In the genomic region with DNA sequence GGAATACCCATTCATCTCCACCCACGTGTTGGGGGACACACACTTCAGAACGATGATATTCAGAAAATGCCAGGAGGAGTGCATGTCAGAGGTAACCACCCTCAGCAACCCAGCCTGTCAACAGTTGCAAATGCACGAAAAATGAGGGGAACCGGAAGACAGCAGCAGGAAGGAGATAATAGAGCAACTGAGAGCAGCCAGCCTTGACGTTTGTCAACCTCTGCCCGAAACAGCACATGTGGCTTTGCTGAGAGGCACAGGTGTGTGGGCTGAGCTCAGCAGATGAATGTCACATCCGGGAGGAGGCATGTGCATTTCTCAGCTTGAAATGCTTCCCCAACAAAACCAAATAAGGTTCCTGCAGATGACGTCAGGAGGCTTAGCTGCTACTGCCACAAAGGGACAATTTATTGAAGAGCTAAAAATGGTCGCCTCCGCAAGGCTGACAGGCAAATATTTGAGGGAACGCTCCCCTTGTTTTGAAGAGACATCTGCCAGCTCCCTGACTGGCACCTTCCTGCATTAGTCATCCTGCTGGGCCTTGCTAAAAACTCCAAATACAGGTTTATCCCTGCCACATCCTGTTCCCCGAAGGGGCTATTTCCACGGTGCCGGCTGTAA, we compare ENCODE assay signal across 1 cellular context.
TF ChIP-seq lines count a peak whose summit lies in the region.

No MANE protein-coding gene starts in this region.

TF ChIP-seq in GM12878, 131 proteins besides CTCF, POLR2A, EP300 and RAD21 (continued from another document and continues in another):
- TF ChIP-seq, protein P1, sequence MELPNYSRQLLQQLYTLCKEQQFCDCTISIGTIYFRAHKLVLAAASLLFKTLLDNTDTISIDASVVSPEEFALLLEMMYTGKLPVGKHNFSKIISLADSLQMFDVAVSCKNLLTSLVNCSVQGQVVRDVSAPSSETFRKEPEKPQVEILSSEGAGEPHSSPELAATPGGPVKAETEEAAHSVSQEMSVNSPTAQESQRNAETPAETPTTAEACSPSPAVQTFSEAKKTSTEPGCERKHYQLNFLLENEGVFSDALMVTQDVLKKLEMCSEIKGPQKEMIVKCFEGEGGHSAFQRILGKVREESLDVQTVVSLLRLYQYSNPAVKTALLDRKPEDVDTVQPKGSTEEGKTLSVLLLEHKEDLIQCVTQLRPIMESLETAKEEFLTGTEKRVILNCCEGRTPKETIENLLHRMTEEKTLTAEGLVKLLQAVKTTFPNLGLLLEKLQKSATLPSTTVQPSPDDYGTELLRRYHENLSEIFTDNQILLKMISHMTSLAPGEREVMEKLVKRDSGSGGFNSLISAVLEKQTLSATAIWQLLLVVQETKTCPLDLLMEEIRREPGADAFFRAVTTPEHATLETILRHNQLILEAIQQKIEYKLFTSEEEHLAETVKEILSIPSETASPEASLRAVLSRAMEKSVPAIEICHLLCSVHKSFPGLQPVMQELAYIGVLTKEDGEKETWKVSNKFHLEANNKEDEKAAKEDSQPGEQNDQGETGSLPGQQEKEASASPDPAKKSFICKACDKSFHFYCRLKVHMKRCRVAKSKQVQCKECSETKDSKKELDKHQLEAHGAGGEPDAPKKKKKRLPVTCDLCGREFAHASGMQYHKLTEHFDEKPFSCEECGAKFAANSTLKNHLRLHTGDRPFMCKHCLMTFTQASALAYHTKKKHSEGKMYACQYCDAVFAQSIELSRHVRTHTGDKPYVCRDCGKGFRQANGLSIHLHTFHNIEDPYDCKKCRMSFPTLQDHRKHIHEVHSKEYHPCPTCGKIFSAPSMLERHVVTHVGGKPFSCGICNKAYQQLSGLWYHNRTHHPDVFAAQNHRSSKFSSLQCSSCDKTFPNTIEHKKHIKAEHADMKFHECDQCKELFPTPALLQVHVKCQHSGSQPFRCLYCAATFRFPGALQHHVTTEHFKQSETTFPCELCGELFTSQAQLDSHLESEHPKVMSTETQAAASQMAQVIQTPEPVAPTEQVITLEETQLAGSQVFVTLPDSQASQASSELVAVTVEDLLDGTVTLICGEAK (IDR thresholded peaks at IDR 0.05; ENCODE audit: borderline replicate concordance): peak; percentile 79
- TF ChIP-seq NBN (IDR thresholded peaks at IDR 0.05): peak; percentile 48; the same call in 1 of the 2 replicates
- TF ChIP-seq, protein P2, sequence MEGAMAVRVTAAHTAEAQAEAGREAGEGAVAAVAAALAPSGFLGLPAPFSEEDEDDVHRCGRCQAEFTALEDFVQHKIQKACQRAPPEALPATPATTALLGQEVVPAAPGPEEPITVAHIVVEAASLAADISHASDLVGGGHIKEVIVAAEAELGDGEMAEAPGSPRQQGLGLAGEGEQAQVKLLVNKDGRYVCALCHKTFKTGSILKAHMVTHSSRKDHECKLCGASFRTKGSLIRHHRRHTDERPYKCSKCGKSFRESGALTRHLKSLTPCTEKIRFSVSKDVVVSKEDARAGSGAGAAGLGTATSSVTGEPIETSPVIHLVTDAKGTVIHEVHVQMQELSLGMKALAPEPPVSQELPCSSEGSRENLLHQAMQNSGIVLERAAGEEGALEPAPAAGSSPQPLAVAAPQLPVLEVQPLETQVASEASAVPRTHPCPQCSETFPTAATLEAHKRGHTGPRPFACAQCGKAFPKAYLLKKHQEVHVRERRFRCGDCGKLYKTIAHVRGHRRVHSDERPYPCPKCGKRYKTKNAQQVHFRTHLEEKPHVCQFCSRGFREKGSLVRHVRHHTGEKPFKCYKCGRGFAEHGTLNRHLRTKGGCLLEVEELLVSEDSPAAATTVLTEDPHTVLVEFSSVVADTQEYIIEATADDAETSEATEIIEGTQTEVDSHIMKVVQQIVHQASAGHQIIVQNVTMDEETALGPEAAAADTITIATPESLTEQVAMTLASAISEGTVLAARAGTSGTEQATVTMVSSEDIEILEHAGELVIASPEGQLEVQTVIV (IDR thresholded peaks at IDR 0.05; ENCODE audit: borderline replicate concordance, partially characterized antibody): no peak
- TF ChIP-seq, protein P3, sequence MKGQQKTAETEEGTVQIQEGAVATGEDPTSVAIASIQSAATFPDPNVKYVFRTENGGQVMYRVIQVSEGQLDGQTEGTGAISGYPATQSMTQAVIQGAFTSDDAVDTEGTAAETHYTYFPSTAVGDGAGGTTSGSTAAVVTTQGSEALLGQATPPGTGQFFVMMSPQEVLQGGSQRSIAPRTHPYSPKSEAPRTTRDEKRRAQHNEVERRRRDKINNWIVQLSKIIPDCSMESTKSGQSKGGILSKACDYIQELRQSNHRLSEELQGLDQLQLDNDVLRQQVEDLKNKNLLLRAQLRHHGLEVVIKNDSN (IDR thresholded peaks at IDR 0.05; ENCODE audit: borderline replicate concordance, extremely low read length, insufficient read depth, low read depth, low read length): peak; percentile 58
- TF ChIP-seq MYC (IDR thresholded peaks at IDR 0.05; ENCODE audit: insufficient read depth, insufficient read length, insufficient replicate concordance, low read length, severe bottlenecking): no peak
- TF ChIP-seq PAX5 (IDR thresholded peaks at IDR 0.05; ENCODE audit: borderline replicate concordance, low read depth, low read length): peak; percentile 100
- TF ChIP-seq, protein P4, sequence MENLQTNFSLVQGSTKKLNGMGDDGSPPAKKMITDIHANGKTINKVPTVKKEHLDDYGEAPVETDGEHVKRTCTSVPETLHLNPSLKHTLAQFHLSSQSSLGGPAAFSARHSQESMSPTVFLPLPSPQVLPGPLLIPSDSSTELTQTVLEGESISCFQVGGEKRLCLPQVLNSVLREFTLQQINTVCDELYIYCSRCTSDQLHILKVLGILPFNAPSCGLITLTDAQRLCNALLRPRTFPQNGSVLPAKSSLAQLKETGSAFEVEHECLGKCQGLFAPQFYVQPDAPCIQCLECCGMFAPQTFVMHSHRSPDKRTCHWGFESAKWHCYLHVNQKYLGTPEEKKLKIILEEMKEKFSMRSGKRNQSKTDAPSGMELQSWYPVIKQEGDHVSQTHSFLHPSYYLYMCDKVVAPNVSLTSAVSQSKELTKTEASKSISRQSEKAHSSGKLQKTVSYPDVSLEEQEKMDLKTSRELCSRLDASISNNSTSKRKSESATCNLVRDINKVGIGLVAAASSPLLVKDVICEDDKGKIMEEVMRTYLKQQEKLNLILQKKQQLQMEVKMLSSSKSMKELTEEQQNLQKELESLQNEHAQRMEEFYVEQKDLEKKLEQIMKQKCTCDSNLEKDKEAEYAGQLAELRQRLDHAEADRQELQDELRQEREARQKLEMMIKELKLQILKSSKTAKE (IDR thresholded peaks at IDR 0.05; ENCODE audit: low read depth, poor library complexity, severe bottlenecking): no peak
- TF ChIP-seq, protein P5, sequence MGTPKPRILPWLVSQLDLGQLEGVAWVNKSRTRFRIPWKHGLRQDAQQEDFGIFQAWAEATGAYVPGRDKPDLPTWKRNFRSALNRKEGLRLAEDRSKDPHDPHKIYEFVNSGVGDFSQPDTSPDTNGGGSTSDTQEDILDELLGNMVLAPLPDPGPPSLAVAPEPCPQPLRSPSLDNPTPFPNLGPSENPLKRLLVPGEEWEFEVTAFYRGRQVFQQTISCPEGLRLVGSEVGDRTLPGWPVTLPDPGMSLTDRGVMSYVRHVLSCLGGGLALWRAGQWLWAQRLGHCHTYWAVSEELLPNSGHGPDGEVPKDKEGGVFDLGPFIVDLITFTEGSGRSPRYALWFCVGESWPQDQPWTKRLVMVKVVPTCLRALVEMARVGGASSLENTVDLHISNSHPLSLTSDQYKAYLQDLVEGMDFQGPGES (IDR thresholded peaks at IDR 0.05): no peak
- TF ChIP-seq RFX5 (IDR thresholded peaks at IDR 0.05; ENCODE audit: low read depth, low read length): no peak
- TF ChIP-seq IKZF1 (conservative IDR thresholded peaks at IDR 0.05): peak; percentile 48; the same call in 1 of the 2 replicates
- TF ChIP-seq BACH1 (IDR thresholded peaks at IDR 0.05; ENCODE audit: borderline replicate concordance): 0 out of 2 replicates have a peak, but pooled peaks have one; percentile 10
- 0 out of 3 replicates have a peak, but pooled peaks of 1 of the 2 experiments have one; percentile 21 for TF ChIP-seq EGR1 (IDR thresholded peaks at IDR 0.05; ENCODE audit: borderline replicate concordance in 1 of 2, low read depth in 2 of 2, low read length in 2 of 2)
- TF ChIP-seq STAT3 (IDR thresholded peaks at IDR 0.05; ENCODE audit: low read depth, low read length): no peak
- TF ChIP-seq, protein P6, sequence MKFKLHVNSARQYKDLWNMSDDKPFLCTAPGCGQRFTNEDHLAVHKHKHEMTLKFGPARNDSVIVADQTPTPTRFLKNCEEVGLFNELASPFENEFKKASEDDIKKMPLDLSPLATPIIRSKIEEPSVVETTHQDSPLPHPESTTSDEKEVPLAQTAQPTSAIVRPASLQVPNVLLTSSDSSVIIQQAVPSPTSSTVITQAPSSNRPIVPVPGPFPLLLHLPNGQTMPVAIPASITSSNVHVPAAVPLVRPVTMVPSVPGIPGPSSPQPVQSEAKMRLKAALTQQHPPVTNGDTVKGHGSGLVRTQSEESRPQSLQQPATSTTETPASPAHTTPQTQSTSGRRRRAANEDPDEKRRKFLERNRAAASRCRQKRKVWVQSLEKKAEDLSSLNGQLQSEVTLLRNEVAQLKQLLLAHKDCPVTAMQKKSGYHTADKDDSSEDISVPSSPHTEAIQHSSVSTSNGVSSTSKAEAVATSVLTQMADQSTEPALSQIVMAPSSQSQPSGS (IDR thresholded peaks at IDR 0.05; ENCODE audit: low read length): peak; percentile 82; the same call in 1 of the 2 replicates
- TF ChIP-seq MEF2B (IDR thresholded peaks at IDR 0.05; ENCODE audit: partially characterized antibody, poor library complexity, severe bottlenecking): peak; percentile 57
- no peak for TF ChIP-seq BRCA1 (IDR thresholded peaks at IDR 0.05; ENCODE audit: low read depth, low read length)
- peak; percentile 93 for TF ChIP-seq TCF3 (IDR thresholded peaks at IDR 0.05; ENCODE audit: borderline replicate concordance, insufficient read depth, low read depth, low read length)
- TF ChIP-seq MEF2A (IDR thresholded peaks at IDR 0.05; ENCODE audit: insufficient read depth, low read depth, low read length): peak; percentile 44; the same call in 1 of the 2 replicates
- no peak for TF ChIP-seq FOS (IDR thresholded peaks at IDR 0.05; ENCODE audit: borderline replicate concordance, extremely low read depth, insufficient read length)
- TF ChIP-seq JUND (IDR thresholded peaks at IDR 0.05; ENCODE audit: low read depth, low read length): no peak
- TF ChIP-seq SRF (IDR thresholded peaks at IDR 0.05; ENCODE audit: low read depth in 2 of 2, low read length in 2 of 2): peak; percentile 71 to 91
- peak; percentile 68; the same call in 1 of the 2 replicates for TF ChIP-seq IRF4 (IDR thresholded peaks at IDR 0.05; ENCODE audit: low read depth, low read length)
- TF ChIP-seq, protein P7, sequence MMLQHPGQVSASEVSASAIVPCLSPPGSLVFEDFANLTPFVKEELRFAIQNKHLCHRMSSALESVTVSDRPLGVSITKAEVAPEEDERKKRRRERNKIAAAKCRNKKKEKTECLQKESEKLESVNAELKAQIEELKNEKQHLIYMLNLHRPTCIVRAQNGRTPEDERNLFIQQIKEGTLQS (IDR thresholded peaks at IDR 0.05; ENCODE audit: borderline replicate concordance, extremely low read depth, low read depth, low read length): no peak
- TF ChIP-seq, protein P8, sequence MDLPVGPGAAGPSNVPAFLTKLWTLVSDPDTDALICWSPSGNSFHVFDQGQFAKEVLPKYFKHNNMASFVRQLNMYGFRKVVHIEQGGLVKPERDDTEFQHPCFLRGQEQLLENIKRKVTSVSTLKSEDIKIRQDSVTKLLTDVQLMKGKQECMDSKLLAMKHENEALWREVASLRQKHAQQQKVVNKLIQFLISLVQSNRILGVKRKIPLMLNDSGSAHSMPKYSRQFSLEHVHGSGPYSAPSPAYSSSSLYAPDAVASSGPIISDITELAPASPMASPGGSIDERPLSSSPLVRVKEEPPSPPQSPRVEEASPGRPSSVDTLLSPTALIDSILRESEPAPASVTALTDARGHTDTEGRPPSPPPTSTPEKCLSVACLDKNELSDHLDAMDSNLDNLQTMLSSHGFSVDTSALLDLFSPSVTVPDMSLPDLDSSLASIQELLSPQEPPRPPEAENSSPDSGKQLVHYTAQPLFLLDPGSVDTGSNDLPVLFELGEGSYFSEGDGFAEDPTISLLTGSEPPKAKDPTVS (IDR thresholded peaks at IDR 0.05; ENCODE audit: low read depth, low read length): no peak
- peak; percentile 89; the same call in 1 of the 2 replicates for TF ChIP-seq TCF12 (IDR thresholded peaks at IDR 0.05; ENCODE audit: low read depth, low read length)
- peak; percentile 43; the same call in 1 of the 2 replicates for TF ChIP-seq YY1 (IDR thresholded peaks at IDR 0.05; ENCODE audit: low read depth, low read length)
- TF ChIP-seq, protein P9, sequence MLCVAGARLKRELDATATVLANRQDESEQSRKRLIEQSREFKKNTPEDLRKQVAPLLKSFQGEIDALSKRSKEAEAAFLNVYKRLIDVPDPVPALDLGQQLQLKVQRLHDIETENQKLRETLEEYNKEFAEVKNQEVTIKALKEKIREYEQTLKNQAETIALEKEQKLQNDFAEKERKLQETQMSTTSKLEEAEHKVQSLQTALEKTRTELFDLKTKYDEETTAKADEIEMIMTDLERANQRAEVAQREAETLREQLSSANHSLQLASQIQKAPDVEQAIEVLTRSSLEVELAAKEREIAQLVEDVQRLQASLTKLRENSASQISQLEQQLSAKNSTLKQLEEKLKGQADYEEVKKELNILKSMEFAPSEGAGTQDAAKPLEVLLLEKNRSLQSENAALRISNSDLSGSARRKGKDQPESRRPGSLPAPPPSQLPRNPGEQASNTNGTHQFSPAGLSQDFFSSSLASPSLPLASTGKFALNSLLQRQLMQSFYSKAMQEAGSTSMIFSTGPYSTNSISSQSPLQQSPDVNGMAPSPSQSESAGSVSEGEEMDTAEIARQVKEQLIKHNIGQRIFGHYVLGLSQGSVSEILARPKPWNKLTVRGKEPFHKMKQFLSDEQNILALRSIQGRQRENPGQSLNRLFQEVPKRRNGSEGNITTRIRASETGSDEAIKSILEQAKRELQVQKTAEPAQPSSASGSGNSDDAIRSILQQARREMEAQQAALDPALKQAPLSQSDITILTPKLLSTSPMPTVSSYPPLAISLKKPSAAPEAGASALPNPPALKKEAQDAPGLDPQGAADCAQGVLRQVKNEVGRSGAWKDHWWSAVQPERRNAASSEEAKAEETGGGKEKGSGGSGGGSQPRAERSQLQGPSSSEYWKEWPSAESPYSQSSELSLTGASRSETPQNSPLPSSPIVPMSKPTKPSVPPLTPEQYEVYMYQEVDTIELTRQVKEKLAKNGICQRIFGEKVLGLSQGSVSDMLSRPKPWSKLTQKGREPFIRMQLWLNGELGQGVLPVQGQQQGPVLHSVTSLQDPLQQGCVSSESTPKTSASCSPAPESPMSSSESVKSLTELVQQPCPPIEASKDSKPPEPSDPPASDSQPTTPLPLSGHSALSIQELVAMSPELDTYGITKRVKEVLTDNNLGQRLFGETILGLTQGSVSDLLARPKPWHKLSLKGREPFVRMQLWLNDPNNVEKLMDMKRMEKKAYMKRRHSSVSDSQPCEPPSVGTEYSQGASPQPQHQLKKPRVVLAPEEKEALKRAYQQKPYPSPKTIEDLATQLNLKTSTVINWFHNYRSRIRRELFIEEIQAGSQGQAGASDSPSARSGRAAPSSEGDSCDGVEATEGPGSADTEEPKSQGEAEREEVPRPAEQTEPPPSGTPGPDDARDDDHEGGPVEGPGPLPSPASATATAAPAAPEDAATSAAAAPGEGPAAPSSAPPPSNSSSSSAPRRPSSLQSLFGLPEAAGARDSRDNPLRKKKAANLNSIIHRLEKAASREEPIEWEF (IDR thresholded peaks at IDR 0.05; ENCODE audit: insufficient replicate concordance, low read depth, low read length): no peak
- peak; percentile 65 for TF ChIP-seq NFIC (IDR thresholded peaks at IDR 0.05; ENCODE audit: low read depth, low read length)
- 0 out of 2 replicates have a peak, but pooled peaks have one; percentile 15 for TF ChIP-seq EED (IDR thresholded peaks at IDR 0.05; ENCODE audit: low read depth)
- no peak for TF ChIP-seq ESRRA (IDR thresholded peaks at IDR 0.05; ENCODE audit: low read length)
- peak; percentile 57; the same call in 1 of the 2 replicates for TF ChIP-seq CBFB (IDR thresholded peaks at IDR 0.05; ENCODE audit: low read depth)
- TF ChIP-seq KAT2A (conservative IDR thresholded peaks at IDR 0.05; ENCODE audit: control insufficient read depth, low read depth, low read length): no peak
